In the genomic region with DNA sequence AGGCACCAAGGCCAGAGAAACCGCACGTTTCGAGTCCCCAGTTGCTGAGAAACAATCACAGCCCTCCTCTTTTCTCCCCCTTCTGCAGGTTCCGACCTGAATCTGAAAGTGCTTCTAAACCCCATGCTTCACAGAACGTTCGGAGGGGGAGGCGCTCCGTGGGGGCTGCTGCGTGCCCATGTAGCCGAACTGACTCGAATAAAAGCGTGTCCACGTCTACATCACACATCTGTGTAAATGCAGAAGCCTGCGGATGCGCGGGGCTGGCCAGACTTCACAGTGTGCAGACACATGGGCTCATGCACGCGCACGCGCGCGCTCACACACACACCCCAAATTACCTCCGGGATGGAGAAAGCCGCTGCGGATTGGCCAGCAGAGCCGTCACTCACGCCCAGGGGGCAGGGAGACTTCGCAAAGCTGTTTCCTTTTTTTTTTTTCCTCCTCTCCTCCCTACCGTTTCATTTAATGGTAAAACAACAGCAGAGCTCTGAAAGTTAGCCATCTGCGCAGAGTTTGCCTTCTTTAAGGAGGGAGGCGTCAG, we compare ENCODE assay signal across 1 cellular context.
A peak's percentile ranks its signal among the peaks of the same experiment; 100 is the strongest.
TF ChIP-seq lines count a peak whose summit lies in the region.

No MANE protein-coding gene starts in this region.

TF ChIP-seq in HEK293, 187 proteins besides CTCF, POLR2A, EP300 and RAD21 (continued from another document):
- TF ChIP-seq, protein P1, sequence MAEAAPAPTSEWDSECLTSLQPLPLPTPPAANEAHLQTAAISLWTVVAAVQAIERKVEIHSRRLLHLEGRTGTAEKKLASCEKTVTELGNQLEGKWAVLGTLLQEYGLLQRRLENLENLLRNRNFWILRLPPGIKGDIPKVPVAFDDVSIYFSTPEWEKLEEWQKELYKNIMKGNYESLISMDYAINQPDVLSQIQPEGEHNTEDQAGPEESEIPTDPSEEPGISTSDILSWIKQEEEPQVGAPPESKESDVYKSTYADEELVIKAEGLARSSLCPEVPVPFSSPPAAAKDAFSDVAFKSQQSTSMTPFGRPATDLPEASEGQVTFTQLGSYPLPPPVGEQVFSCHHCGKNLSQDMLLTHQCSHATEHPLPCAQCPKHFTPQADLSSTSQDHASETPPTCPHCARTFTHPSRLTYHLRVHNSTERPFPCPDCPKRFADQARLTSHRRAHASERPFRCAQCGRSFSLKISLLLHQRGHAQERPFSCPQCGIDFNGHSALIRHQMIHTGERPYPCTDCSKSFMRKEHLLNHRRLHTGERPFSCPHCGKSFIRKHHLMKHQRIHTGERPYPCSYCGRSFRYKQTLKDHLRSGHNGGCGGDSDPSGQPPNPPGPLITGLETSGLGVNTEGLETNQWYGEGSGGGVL (tag by site-specific recombination; IDR thresholded peaks at IDR 0.05) = 0 out of 2 replicates have a peak, but pooled peaks have one; percentile 13
- TF ChIP-seq, protein P2, sequence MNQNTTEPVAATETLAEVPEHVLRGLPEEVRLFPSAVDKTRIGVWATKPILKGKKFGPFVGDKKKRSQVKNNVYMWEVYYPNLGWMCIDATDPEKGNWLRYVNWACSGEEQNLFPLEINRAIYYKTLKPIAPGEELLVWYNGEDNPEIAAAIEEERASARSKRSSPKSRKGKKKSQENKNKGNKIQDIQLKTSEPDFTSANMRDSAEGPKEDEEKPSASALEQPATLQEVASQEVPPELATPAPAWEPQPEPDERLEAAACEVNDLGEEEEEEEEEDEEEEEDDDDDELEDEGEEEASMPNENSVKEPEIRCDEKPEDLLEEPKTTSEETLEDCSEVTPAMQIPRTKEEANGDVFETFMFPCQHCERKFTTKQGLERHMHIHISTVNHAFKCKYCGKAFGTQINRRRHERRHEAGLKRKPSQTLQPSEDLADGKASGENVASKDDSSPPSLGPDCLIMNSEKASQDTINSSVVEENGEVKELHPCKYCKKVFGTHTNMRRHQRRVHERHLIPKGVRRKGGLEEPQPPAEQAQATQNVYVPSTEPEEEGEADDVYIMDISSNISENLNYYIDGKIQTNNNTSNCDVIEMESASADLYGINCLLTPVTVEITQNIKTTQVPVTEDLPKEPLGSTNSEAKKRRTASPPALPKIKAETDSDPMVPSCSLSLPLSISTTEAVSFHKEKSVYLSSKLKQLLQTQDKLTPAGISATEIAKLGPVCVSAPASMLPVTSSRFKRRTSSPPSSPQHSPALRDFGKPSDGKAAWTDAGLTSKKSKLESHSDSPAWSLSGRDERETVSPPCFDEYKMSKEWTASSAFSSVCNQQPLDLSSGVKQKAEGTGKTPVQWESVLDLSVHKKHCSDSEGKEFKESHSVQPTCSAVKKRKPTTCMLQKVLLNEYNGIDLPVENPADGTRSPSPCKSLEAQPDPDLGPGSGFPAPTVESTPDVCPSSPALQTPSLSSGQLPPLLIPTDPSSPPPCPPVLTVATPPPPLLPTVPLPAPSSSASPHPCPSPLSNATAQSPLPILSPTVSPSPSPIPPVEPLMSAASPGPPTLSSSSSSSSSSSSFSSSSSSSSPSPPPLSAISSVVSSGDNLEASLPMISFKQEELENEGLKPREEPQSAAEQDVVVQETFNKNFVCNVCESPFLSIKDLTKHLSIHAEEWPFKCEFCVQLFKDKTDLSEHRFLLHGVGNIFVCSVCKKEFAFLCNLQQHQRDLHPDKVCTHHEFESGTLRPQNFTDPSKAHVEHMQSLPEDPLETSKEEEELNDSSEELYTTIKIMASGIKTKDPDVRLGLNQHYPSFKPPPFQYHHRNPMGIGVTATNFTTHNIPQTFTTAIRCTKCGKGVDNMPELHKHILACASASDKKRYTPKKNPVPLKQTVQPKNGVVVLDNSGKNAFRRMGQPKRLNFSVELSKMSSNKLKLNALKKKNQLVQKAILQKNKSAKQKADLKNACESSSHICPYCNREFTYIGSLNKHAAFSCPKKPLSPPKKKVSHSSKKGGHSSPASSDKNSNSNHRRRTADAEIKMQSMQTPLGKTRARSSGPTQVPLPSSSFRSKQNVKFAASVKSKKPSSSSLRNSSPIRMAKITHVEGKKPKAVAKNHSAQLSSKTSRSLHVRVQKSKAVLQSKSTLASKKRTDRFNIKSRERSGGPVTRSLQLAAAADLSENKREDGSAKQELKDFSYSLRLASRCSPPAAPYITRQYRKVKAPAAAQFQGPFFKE (tag by site-specific recombination; IDR thresholded peaks at IDR 0.05; ENCODE audit: borderline replicate concordance) = no peak
- TF ChIP-seq ZNF549 (tag by site-specific recombination; IDR thresholded peaks at IDR 0.05) (no peak), GLIS2 (tag by site-specific recombination; IDR thresholded peaks at IDR 0.05) (peak; percentile 99), ZBTB20 (tag by site-specific recombination; IDR thresholded peaks at IDR 0.05) (peak; percentile 57; the same call in 1 of the 2 replicates), ZNF138 (tag by site-specific recombination; IDR thresholded peaks at IDR 0.05; ENCODE audit: borderline replicate concordance) (no peak), ZXDB (tag by site-specific recombination; IDR thresholded peaks at IDR 0.05) (peak; percentile 77), ZEB2 (tag by site-specific recombination; IDR thresholded peaks at IDR 0.05) (peak; percentile 11; the same call in 1 of the 2 replicates), PRDM1 (tag by site-specific recombination; IDR thresholded peaks at IDR 0.05) (0 out of 2 replicates have a peak, but pooled peaks have one; percentile 2), ZNF394 (tag by site-specific recombination; IDR thresholded peaks at IDR 0.05; ENCODE audit: borderline replicate concordance) (no peak), KLF8 (tag by site-specific recombination; IDR thresholded peaks at IDR 0.05) (peak; percentile 50; the same call in 1 of the 2 replicates), MZF1 (tag by site-specific recombination; IDR thresholded peaks at IDR 0.05; ENCODE audit: borderline replicate concordance) (peak; percentile 84; the same call in 1 of the 2 replicates), SP3 (tag by site-specific recombination; IDR thresholded peaks at IDR 0.05) (peak; percentile 83), KLF1 (tag by site-specific recombination; IDR thresholded peaks at IDR 0.05) (0 out of 2 replicates have a peak, but pooled peaks have one; percentile 10), ZNF366 (tag by site-specific recombination; conservative IDR thresholded peaks at IDR 0.05) (peak; percentile 87), ZNF785 (tag by site-specific recombination; IDR thresholded peaks at IDR 0.05) (no peak), TCF7L2 (IDR thresholded peaks at IDR 0.05; ENCODE audit: borderline replicate concordance, low read depth, low read length) (no peak), ZNF341 (tag by site-specific recombination; IDR thresholded peaks at IDR 0.05; ENCODE audit: low read depth) (peak; percentile 73; the same call in 1 of the 2 replicates), KLF10 (tag by site-specific recombination; IDR thresholded peaks at IDR 0.05) (peak; percentile 71; the same call in 1 of the 2 replicates), GLIS1 (tag by site-specific recombination; IDR thresholded peaks at IDR 0.05) (peak; percentile 67), ZNF239 (tag by site-specific recombination; IDR thresholded peaks at IDR 0.05) (no peak), KLF9 (tag by site-specific recombination; IDR thresholded peaks at IDR 0.05; ENCODE audit: low read depth) (peak; percentile 55; the same call in 1 of the 2 replicates)
- TF ChIP-seq, protein P3, sequence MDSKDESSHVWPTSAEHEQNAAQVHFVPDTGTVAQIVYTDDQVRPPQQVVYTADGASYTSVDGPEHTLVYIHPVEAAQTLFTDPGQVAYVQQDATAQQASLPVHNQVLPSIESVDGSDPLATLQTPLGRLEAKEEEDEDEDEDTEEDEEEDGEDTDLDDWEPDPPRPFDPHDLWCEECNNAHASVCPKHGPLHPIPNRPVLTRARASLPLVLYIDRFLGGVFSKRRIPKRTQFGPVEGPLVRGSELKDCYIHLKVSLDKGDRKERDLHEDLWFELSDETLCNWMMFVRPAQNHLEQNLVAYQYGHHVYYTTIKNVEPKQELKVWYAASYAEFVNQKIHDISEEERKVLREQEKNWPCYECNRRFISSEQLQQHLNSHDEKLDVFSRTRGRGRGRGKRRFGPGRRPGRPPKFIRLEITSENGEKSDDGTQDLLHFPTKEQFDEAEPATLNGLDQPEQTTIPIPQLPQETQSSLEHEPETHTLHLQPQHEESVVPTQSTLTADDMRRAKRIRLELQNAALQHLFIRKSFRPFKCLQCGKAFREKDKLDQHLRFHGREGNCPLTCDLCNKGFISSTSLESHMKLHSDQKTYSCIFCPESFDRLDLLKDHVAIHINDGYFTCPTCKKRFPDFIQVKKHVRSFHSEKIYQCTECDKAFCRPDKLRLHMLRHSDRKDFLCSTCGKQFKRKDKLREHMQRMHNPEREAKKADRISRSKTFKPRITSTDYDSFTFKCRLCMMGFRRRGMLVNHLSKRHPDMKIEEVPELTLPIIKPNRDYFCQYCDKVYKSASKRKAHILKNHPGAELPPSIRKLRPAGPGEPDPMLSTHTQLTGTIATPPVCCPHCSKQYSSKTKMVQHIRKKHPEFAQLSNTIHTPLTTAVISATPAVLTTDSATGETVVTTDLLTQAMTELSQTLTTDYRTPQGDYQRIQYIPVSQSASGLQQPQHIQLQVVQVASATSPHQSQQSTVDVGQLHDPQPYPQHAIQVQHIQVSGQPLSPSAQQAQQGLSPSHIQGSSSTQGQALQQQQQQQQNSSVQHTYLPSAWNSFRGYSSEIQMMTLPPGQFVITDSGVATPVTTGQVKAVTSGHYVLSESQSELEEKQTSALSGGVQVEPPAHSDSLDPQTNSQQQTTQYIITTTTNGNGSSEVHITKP (tag by site-specific recombination; IDR thresholded peaks at IDR 0.05) = peak; percentile 61
- TF ChIP-seq, protein P4, sequence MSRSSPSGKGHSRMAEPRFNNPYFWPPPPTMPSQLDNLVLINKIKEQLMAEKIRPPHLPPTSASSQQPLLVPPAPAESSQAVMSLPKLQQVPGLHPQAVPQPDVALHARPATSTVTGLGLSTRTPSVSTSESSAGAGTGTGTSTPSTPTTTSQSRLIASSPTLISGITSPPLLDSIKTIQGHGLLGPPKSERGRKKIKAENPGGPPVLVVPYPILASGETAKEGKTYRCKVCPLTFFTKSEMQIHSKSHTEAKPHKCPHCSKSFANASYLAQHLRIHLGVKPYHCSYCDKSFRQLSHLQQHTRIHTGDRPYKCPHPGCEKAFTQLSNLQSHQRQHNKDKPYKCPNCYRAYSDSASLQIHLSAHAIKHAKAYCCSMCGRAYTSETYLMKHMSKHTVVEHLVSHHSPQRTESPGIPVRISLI (tag by site-specific recombination; IDR thresholded peaks at IDR 0.05) = peak; percentile 89
- TF ChIP-seq, protein P5, sequence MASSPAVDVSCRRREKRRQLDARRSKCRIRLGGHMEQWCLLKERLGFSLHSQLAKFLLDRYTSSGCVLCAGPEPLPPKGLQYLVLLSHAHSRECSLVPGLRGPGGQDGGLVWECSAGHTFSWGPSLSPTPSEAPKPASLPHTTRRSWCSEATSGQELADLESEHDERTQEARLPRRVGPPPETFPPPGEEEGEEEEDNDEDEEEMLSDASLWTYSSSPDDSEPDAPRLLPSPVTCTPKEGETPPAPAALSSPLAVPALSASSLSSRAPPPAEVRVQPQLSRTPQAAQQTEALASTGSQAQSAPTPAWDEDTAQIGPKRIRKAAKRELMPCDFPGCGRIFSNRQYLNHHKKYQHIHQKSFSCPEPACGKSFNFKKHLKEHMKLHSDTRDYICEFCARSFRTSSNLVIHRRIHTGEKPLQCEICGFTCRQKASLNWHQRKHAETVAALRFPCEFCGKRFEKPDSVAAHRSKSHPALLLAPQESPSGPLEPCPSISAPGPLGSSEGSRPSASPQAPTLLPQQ (tag by site-specific recombination; IDR thresholded peaks at IDR 0.05) = peak; percentile 39; the same call in 1 of the 2 replicates
- TF ChIP-seq, protein P6, sequence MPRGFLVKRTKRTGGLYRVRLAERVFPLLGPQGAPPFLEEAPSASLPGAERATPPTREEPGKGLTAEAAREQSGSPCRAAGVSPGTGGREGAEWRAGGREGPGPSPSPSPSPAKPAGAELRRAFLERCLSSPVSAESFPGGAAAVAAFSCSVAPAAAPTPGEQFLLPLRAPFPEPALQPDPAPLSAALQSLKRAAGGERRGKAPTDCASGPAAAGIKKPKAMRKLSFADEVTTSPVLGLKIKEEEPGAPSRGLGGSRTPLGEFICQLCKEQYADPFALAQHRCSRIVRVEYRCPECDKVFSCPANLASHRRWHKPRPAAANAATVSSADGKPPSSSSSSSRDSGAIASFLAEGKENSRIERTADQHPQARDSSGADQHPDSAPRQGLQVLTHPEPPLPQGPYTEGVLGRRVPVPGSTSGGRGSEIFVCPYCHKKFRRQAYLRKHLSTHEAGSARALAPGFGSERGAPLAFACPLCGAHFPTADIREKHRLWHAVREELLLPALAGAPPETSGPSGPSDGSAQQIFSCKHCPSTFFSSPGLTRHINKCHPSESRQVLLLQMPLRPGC (tag by site-specific recombination; IDR thresholded peaks at IDR 0.05) = no peak
- TF ChIP-seq, protein P7, sequence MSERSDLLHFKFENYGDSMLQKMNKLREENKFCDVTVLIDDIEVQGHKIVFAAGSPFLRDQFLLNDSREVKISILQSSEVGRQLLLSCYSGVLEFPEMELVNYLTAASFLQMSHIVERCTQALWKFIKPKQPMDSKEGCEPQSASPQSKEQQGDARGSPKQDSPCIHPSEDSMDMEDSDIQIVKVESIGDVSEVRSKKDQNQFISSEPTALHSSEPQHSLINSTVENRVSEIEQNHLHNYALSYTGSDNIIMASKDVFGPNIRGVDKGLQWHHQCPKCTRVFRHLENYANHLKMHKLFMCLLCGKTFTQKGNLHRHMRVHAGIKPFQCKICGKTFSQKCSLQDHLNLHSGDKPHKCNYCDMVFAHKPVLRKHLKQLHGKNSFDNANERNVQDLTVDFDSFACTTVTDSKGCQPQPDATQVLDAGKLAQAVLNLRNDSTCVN (tag by site-specific recombination; optimal IDR thresholded peaks at IDR 0.05) = peak; percentile 84
